ENCODE assay signal across 1 cellular context in the genomic region with DNA sequence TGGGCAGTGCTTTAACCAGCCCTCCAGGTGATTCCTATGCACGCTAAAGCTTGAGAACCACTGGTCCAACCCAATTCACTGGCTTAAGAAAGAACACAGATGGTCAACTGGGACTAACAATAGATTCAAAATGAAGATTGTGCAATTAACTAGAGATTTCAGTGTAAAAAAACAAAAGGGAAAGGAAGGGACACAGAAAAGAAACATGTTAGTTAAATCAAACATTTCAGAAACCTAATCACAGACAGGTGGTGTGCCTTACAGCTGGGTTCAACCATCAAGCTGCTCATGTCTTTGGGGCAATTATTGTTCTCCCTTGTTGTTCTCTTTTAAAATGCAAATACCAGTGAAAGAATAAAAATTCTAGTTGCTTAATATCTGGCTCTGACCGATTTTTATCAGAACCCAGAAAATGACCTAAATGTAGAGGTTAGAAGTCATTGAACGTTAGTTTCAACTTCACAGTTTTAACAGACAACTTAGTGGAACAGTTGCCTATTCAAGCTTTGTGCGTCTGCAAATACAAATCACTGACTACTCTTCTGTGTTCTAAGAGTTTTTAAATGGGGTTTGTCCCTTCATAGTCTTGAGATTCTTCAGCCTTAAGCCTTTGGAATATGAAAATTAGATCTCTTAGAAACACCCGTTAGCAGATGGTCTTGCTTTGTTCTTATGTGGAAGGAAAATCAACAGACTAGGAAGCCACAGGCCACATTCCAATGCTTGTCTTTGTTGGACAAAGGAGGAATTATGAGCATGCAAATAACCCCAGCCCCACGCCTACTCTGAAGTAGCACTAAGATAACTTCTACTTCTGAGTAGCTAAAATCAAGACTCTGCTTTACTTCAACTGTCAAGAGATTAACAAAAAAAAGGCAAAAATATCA.
TF ChIP-seq lines count a peak whose summit lies in the region.

No MANE protein-coding gene starts in this region.

TF ChIP-seq in IMR-90, 13 proteins besides CTCF, POLR2A, EP300 and RAD21:
- TF ChIP-seq MAFK (IDR thresholded peaks at IDR 0.05; ENCODE audit: low read depth, low read length) (no peak), CEBPB (IDR thresholded peaks at IDR 0.05; ENCODE audit: low read depth, low read length) (peak; percentile 48; the same call in 1 of the 2 replicates)
TF ChIP-seq in IMR-90: peak in this region for 1.
